7 cellular contexts compared by ENCODE assay signal in genomic region chr5:179819296-179820126, GRCh38. TPM values are rescaled to one million over a fixed set of nuclear protein-coding genes. Genes with fewer than 3 reads are reported as not detected.
A peak's percentile ranks its signal among the peaks of the same experiment; 100 is the strongest.
DNase-seq lines count a peak whose midpoint lies in the region; ATAC-seq and TF ChIP-seq lines count a peak whose summit lies in the region.

No MANE protein-coding gene starts in this region.

- H3K4me1 ChIP-seq in breast epithelium: peaks cover 19 to 24% of the 10 kb centered on the region in 2 donors
- peaks cover 56% of the 10 kb centered on the region for H3K4me1 ChIP-seq in skeletal muscle satellite cell (ENCODE audit: control insufficient read depth, insufficient read depth, low read length)

- peak overlapping the region; percentile 99 to 100 for H3K27ac ChIP-seq in breast epithelium

- H3K9me3 ChIP-seq in breast epithelium (no peaks in the 10 kb centered on the region), skeletal muscle satellite cell (replicated peaks; ENCODE audit: low read length) (no peaks in the 10 kb centered on the region)

- H3K27me3 ChIP-seq in breast epithelium (no peaks in the 10 kb centered on the region), skeletal muscle satellite cell (ENCODE audit: control insufficient read depth, insufficient read depth, low read length) (no peaks in the 10 kb centered on the region)

- peak overlapping the region; percentile 94 to 100 (median 100) for H3K4me3 ChIP-seq in breast epithelium
- H3K4me3 ChIP-seq in skeletal muscle satellite cell (ENCODE audit: low read length): peak overlapping the region; percentile 76

- H3K4me2 ChIP-seq in skeletal muscle satellite cell (ENCODE audit: low read length): peak overlapping the region; percentile 87

- intact Hi-C loops in breast epithelium (cut with DNase I; ENCODE audit: low total_unique reads): no loop called here

- ATAC-seq in HG02571 (IDR thresholded peaks at IDR 0.05; ENCODE audit: unreplicated experiment) (peak; percentile 22), HG03565 (IDR thresholded peaks at IDR 0.05; ENCODE audit: unreplicated experiment) (no peak)

- peak overlapping the region; percentile 96 for H3K9ac ChIP-seq in skeletal muscle satellite cell (ENCODE audit: low read depth, low read length)

- no peak for TF ChIP-seq CTCF in breast epithelium (IDR thresholded peaks at IDR 0.05)

- peaks cover 10% of the 10 kb centered on the region for H3K36me3 ChIP-seq in breast epithelium
- H3K36me3 ChIP-seq in skeletal muscle satellite cell (ENCODE audit: insufficient read depth, low read length): peaks cover 25% of the 10 kb centered on the region

- DNase-seq in ELF-1 (ENCODE audit: low read depth, low spot score) (peak; percentile 90), SHP77 treated with DMSO at 0.1 percent for 48 hours (lab: John Stamatoyannopoulos, UW) (peak; percentile 69), breast epithelium (ENCODE audit: low spot score in 2 of 2) (peak; percentile 74 to 77), islet precursor cell (peak; percentile 98)

- no peak for TF ChIP-seq POLR2A in breast epithelium (IDR thresholded peaks at IDR 0.05)

RNA-seq across cellular contexts. Expression of gene SQSTM1, which starts 1.2 kb away (rescaled TPM):
- total RNA-seq in breast epithelium: 100 to 1,000 TPM; 407 to 695 (median 462) TPM
- total RNA-seq in skeletal muscle satellite cell (2012; rRNA removed): 416 and 1,062 TPM in 2 replicates

RNA-seq across cellular contexts. Expression of gene MGAT4B, which starts 12.8 kb away (rescaled TPM):
- total RNA-seq in breast epithelium: 10 to 100 TPM; 43.0 to 73.7 (median 54.6) TPM
- 141 and 148 TPM in 2 replicates for total RNA-seq in skeletal muscle satellite cell (2012; rRNA removed)

RNA-seq across cellular contexts. Expression of gene LTC4S, which starts 25.7 kb away (rescaled TPM):
- 1 to 10 TPM; 3.8 to 8.8 (median 6.7) TPM for total RNA-seq in breast epithelium
- total RNA-seq in skeletal muscle satellite cell (2012; rRNA removed): not detected in 2 replicates

RNA-seq across cellular contexts. Expression of gene MRNIP, which starts 39.1 kb away (rescaled TPM):
- 10 to 100 TPM; 32.3 to 67.2 (median 48.8) TPM for total RNA-seq in breast epithelium
- total RNA-seq in skeletal muscle satellite cell (2012; rRNA removed): 9.1 and 11.1 TPM in 2 replicates
